Comparison of ENCODE assay signal across 12 cellular contexts in the genomic region with DNA sequence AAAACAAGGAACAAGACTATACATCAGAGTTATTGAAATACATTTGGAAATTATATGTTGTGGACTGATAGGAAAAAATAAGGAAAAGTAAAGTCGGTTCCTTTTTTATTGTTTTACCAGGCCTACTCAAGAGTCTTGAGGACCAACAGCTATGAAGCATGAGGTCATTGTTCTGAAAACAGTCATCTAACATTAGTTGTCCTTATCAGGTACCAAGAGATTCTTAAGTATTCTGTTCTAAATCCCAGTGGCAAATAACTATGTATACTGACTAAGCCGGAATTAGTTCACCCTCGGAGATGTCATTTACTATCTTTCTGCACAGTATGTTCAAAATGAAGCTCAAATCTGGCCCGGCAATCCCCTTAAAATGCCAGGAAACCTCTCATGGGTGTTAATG.
DNase-seq lines count a peak whose midpoint lies in the region; ATAC-seq and TF ChIP-seq lines count a peak whose summit lies in the region.
"Had no signal": no experiment of that assay in that cellular context is flagged by ENCODE, and none has a peak within 500 bp of the region (broad histone marks: within the 10 kb centered on the region; RNA-seq: fewer than 3 reads in every experiment).

No MANE protein-coding gene starts in this region.

- H3K36me3 ChIP-seq in brain microvascular endothelial cell (replicated peaks): no peaks in the 10 kb centered on the region

- in situ Hi-C loops in brain microvascular endothelial cell (cut with HindIII; ENCODE audit: low pct_ligation_motif_present, low sequenced_read_pairs): no loop called here

- ATAC-seq in GM19023 (IDR thresholded peaks at IDR 0.05; ENCODE audit: unreplicated experiment) (no peak), HG03108 (IDR thresholded peaks at IDR 0.05; ENCODE audit: unreplicated experiment) (no peak)

- DNase-seq in EL: peak; percentile 15
- DNase-seq in brain microvascular endothelial cell: no peak
- DNase-seq in retinal pigment epithelial cell (ENCODE audit: low read depth): no peak
- DNase-seq in SW 1271 (lab: John Stamatoyannopoulos, UW): no peak
- no peak for DNase-seq in pons (ENCODE audit: low spot score)
- DNase-seq: activated T-cell treated with anti-CD3 and anti-CD28 coated beads for 4 hours; CD4-positive, alpha-beta memory T cell; NCI-H774; T-helper 2 cell had no signal

- H3K9me3 ChIP-seq in iPS-18c (ENCODE audit: control insufficient read depth, insufficient read depth, low read length): no peaks in the 10 kb centered on the region

- TF ChIP-seq CTCF in brain microvascular endothelial cell (IDR thresholded peaks at IDR 0.05; ENCODE audit: low read depth, low read length, missing control alignments) (no peak), retinal pigment epithelial cell (conservative IDR thresholded peaks at IDR 0.05; ENCODE audit: low read depth, low read length) (no peak)

- H3K27me3 ChIP-seq in brain microvascular endothelial cell (replicated peaks): no peaks in the 10 kb centered on the region

- peak overlapping the region; percentile 24 for H3K27ac ChIP-seq in brain microvascular endothelial cell

- H3K4me3 ChIP-seq in brain microvascular endothelial cell (ENCODE audit: low read depth, low read length) (peak overlapping the region; percentile 69), iPS-18c (ENCODE audit: insufficient read depth, low read depth, low read length) (peak overlapping the region; percentile 58), retinal pigment epithelial cell (ENCODE audit: low read length) (peak overlapping the region; percentile 56)
